Comparison of ENCODE assay signal across 8 cellular contexts in the genomic region with DNA sequence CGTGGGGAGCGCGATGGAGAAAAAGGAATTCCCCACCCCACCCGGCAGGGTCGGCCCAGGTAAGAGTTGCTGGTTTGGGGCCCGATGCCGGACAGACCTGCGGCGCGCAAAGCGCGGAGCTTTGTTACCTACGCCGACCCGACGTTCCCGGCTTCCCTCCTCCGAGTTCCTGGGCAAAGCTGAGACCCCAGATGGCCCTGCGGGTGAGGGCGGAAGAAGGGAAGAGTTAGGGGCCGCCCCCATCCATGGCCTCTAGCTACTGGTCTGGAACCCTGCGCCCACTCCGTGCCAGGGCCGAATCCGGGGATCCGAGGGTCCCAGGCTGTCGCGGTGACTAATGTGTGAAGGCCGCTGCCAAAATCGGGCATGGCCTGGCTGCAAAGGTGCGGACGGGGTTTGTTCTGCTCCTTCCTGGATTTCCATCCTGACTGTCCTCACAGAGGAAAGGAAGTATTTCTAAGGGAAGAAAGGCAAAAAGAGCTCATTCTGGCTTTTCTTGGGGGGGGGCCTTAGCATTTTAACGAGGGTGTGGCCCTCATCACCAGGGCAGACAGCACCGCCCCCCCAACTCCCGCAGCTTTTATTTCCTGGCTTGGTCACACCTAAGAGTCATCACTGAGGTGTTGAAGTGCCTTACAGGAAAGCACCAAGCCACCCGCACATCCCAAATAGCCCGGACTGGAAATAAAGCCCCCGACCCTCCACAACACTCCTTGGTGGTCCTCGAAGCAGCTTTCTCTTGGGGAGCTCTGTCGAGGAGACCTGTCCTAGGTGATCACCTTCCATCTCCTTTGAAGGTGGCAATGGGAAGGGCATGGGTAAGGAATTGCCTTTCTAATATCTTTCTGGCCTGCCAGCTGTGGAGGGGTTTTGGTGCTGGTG. TPM values are rescaled to one million over a fixed set of nuclear protein-coding genes. Genes with fewer than 3 reads are reported as not detected.
DNase-seq lines count a peak whose midpoint lies in the region; ATAC-seq and TF ChIP-seq lines count a peak whose summit lies in the region.

No MANE protein-coding gene starts in this region.

- no peaks in the 10 kb centered on the region for H3K27me3 ChIP-seq in body of pancreas
- H3K27me3 ChIP-seq in thoracic aorta (replicated peaks; ENCODE audit: insufficient read depth): no peaks in the 10 kb centered on the region

- 10 to 18% methylated on average over 17 to 40 of the region's 40 CpGs for WGBS in body of pancreas, 2 donors

- DNase-seq in DMS79 (lab: John Stamatoyannopoulos, UW): peak; percentile 28
- DNase-seq in NCI-H1105 treated with DMSO at 0.1 percent for 48 hours (lab: John Stamatoyannopoulos, UW): peak; percentile 34
- DNase-seq in body of pancreas: peak; percentile 31 to 52 (median 40)
- no peak for DNase-seq in left colon
- DNase-seq in thoracic aorta (ENCODE audit: low spot score): no peak
- no peak for DNase-seq in amygdala (lab: John Stamatoyannopoulos, UW)
- no peak for DNase-seq in OCI-M1 (lab: John Stamatoyannopoulos, UW)
- DNase-seq in GF-D8 (lab: John Stamatoyannopoulos, UW): no peak

- ATAC-seq in body of pancreas: peak; percentile 36
- ATAC-seq in left colon: peak; percentile 39
- no peak for ATAC-seq in thoracic aorta (ENCODE audit: insufficient number of reproducible peaks, low FRiP score, low read depth)

- peaks cover 15% of the 10 kb centered on the region for H3K4me1 ChIP-seq in body of pancreas
- peaks cover 8 to 13% of the 10 kb centered on the region in 2 donors for H3K4me1 ChIP-seq in thoracic aorta (ENCODE audit: control insufficient read depth in 1 of 2, low read depth in 2 of 2)

- peaks cover 0 to 3% of the 10 kb centered on the region in 2 donors for H3K36me3 ChIP-seq in body of pancreas (replicated peaks in 1 of 2; ENCODE audit: insufficient read depth in 1 of 2, low read depth in 2 of 2)
- H3K36me3 ChIP-seq in thoracic aorta: peaks cover 11% of the 10 kb centered on the region

- H3K9me3 ChIP-seq in body of pancreas (no peaks in the 10 kb centered on the region), thoracic aorta (no peaks in the 10 kb centered on the region)

- peak in 1 of 3 donors; percentile 22 for TF ChIP-seq POLR2A in body of pancreas (IDR thresholded peaks at IDR 0.05)

- H3K4me3 ChIP-seq in body of pancreas: peak overlapping the region; percentile 51 to 62
- H3K4me3 ChIP-seq in thoracic aorta: peak overlapping the region; percentile 67

- intact Hi-C loops in body of pancreas (cut with DNase I): no loop called here
- intact Hi-C loops in left colon (cut with DNase I, micrococcal nuclease): loop anchor here in 1 of 2 donors (10.0 kb wide), 1 partner anchor 48 kb away; no protein-coding TSS in a partner anchor

- no peak for TF ChIP-seq CTCF in body of pancreas (IDR thresholded peaks at IDR 0.05)
- no peak for TF ChIP-seq CTCF in thoracic aorta (IDR thresholded peaks at IDR 0.05)

- peak overlapping the region in 3 of 4 donors; percentile 50 to 72 (median 56) for H3K27ac ChIP-seq in body of pancreas
- H3K27ac ChIP-seq in thoracic aorta: no peak overlapping the region

RNA-seq across cellular contexts. Expression of a gene that starts 1.1 kb away (rescaled TPM):
- total RNA-seq in body of pancreas (10 to 100 TPM; 26.4 to 28.0 TPM), left colon (1 to 10 TPM; 8.0 to 9.7 TPM), thoracic aorta (1 to 10 TPM; 4.5 to 6.8 TPM)

RNA-seq across cellular contexts. Expression of a gene that starts 17.7 kb away (rescaled TPM):
- total RNA-seq in body of pancreas: 10 to 100 TPM; 19.8 to 33.5 TPM
- 100 to 1,000 TPM; 109 to 122 TPM for total RNA-seq in left colon
- 10 to 100 TPM; 22.9 to 33.5 TPM for total RNA-seq in thoracic aorta

RNA-seq across cellular contexts. Expression of a gene that starts 17.9 kb away (rescaled TPM):
- total RNA-seq in body of pancreas (10 to 100 TPM; 13.5 to 15.2 TPM), left colon (10 to 100 TPM; 62.5 to 75.0 TPM), thoracic aorta (10 to 100 TPM in 1 of 2 donors, 1 to 10 TPM in 1; 7.4 to 10.6 TPM)

RNA-seq across cellular contexts. Expression of a gene that starts 23.5 kb away (rescaled TPM):
- total RNA-seq in body of pancreas (10 to 100 TPM; 16.3 to 24.4 TPM), left colon (10 to 100 TPM; 14.9 to 15.3 TPM), thoracic aorta (10 to 100 TPM; 10.0 to 14.8 TPM)

RNA-seq across cellular contexts. Expression of a gene that starts 55.7 kb away (rescaled TPM):
- total RNA-seq in body of pancreas: 10 to 100 TPM; 28.3 to 29.7 TPM
- 10 to 100 TPM; 33.6 to 45.8 TPM for total RNA-seq in left colon
- total RNA-seq in thoracic aorta: 10 to 100 TPM; 61.6 to 76.2 TPM

Comparison
In these comparisons a context has a peak if more than half of its experiments do, and no peak if none do; other contexts are left out.
1. DNase-seq: peak in DMS79 (single experiment), NCI-H1105 treated with DMSO at 0.1 percent for 48 hours (single experiment) and body of pancreas (4 of 4); none in left colon (0 of 2), thoracic aorta (single experiment), amygdala (0 of 56), OCI-M1 (single experiment) and GF-D8 (single experiment).
2. H3K27ac ChIP-seq: peak in body of pancreas (3 of 4); none in thoracic aorta (0 of 2).